Comparison of ENCODE assay signal across 23 cellular contexts in genomic region chr4:173859091-173859713, GRCh38.
DNase-seq lines count a peak whose midpoint lies in the region; ATAC-seq and TF ChIP-seq lines count a peak whose summit lies in the region.
"Had no signal": no experiment of that assay in that cellular context is flagged by ENCODE, and none has a peak within 500 bp of the region (broad histone marks: within the 10 kb centered on the region; RNA-seq: fewer than 3 reads in every experiment).

No MANE protein-coding gene starts in this region.

- H4K20me1 ChIP-seq in BLaER1 treated with 17β-estradiol and CSF1 and Interleukin-3, amounts not matched to agents 10 nM and 100 nM = no peaks in the 10 kb centered on the region
- H4K20me1 ChIP-seq in smooth muscle cell (ENCODE audit: low read depth) = no peaks in the 10 kb centered on the region

- WGBS in smooth muscle cell (ENCODE audit: low lambda C conversion rate) = 64% methylated on average over 6 of the region's 6 CpGs
- WGBS in aorta, 2 donors = 62 to 67% methylated on average over 6 of the region's 6 CpGs

- peaks cover 7 to 16% (median 11%) of the 10 kb centered on the region in 10 experiments; a peak in 19 of 20 replicates for H3K4me1 ChIP-seq in BLaER1 treated with 17β-estradiol and CSF1 and Interleukin-3, amounts not matched to agents 10 nM and 100 nM
- no peaks in the 10 kb centered on the region for H3K4me1 ChIP-seq in smooth muscle cell (ENCODE audit: low read depth)
- H3K4me1 ChIP-seq in aorta (ENCODE audit: control insufficient read depth in 1 of 2, insufficient read depth in 2 of 2, low read length in 2 of 2) = no peaks in the 10 kb centered on the region
- H3K4me1 ChIP-seq: HAP-1 had no signal

- H3K79me2 ChIP-seq in smooth muscle cell (ENCODE audit: low read depth) = no peaks in the 10 kb centered on the region

- no peak overlapping the region for H3K9ac ChIP-seq in BLaER1 treated with 17β-estradiol and CSF1 and Interleukin-3, amounts not matched to agents 10 nM and 100 nM
- H3K9ac ChIP-seq in smooth muscle cell (ENCODE audit: low read depth) = peak overlapping the region; percentile 42
- H3K9ac ChIP-seq: KMS-11 had no signal

- H3F3A ChIP-seq in smooth muscle cell (ENCODE audit: low read depth) = peaks cover 4% of the 10 kb centered on the region

- no peak for TF ChIP-seq CTCF in fibroblast of the aortic adventitia (IDR thresholded peaks at IDR 0.05; ENCODE audit: insufficient read depth, low read length)
- no peak for TF ChIP-seq CTCF in smooth muscle cell (IDR thresholded peaks at IDR 0.05; ENCODE audit: borderline replicate concordance, insufficient read depth, poor library complexity, severe bottlenecking)

- intact Hi-C loops in aorta (cut with DNase I) = no loop called here

- peak overlapping the region in 10 of 11 experiments; percentile 4 to 70 (median 40); a peak in 17 of 22 replicates for H3K4me2 ChIP-seq in BLaER1 treated with 17β-estradiol and CSF1 and Interleukin-3, amounts not matched to agents 10 nM and 100 nM
- H3K4me2 ChIP-seq in smooth muscle cell = peak overlapping the region; percentile 7
- H3K4me2 ChIP-seq: GM23338, KMS-11 had no signal

- ATAC-seq in aorta (ENCODE audit: low FRiP score) (no peak), HG02840 (IDR thresholded peaks at IDR 0.05; ENCODE audit: low FRiP score, unreplicated experiment) (no peak)
- ATAC-seq: GM12878, GM23338, Panc1, SK-N-SH treated with all-trans-retinoic acid at 6 μM for 48 hours had no signal

- H3K4me3 ChIP-seq in BLaER1 treated with 17β-estradiol and CSF1 and Interleukin-3, amounts not matched to agents 10 nM and 100 nM = no peak overlapping the region
- H3K4me3 ChIP-seq in fibroblast of the aortic adventitia (ENCODE audit: low read depth, low read length) = no peak overlapping the region
- no peak overlapping the region for H3K4me3 ChIP-seq in smooth muscle cell
- no peak overlapping the region for H3K4me3 ChIP-seq in aorta (ENCODE audit: low read length in 2 of 2)
- H3K4me3 ChIP-seq: GM12878, GM23338, HAP-1 had no signal

- no peak overlapping the region for H3K27ac ChIP-seq in BLaER1 treated with 17β-estradiol and CSF1 and Interleukin-3, amounts not matched to agents 10 nM and 100 nM
- H3K27ac ChIP-seq in smooth muscle cell (ENCODE audit: low read depth) (peak overlapping the region; percentile 60), aorta (ENCODE audit: low read depth in 1 of 2, low read length in 2 of 2) (no peak overlapping the region)
- H3K27ac ChIP-seq: KMS-11 had no signal

- peaks cover 0 to 9% (median 0%) of the 10 kb centered on the region in 11 experiments; a peak in 5 of 22 replicates for H3K9me3 ChIP-seq in BLaER1 treated with 17β-estradiol and CSF1 and Interleukin-3, amounts not matched to agents 10 nM and 100 nM (replicated peaks in 1 of 11)
- peaks cover under 1% of the 10 kb centered on the region for H3K9me3 ChIP-seq in smooth muscle cell (replicated peaks; ENCODE audit: low read depth)
- H3K9me3 ChIP-seq in aorta (ENCODE audit: control insufficient read depth, low read length) = peaks cover 4% of the 10 kb centered on the region
- H3K9me3 ChIP-seq: HAP-1 had no signal

- H3K36me3 ChIP-seq in BLaER1 treated with 17β-estradiol and CSF1 and Interleukin-3, amounts not matched to agents 10 nM and 100 nM = no peaks in the 10 kb centered on the region
- peaks cover 7% of the 10 kb centered on the region for H3K36me3 ChIP-seq in smooth muscle cell (ENCODE audit: low read depth)
- H3K36me3 ChIP-seq in aorta (ENCODE audit: control insufficient read depth in 1 of 2, insufficient read depth in 2 of 2, low read length in 1 of 2) = no peaks in the 10 kb centered on the region
- H3K36me3 ChIP-seq: HAP-1 had no signal

- peak overlapping the region; percentile 10 for H2AFZ ChIP-seq in smooth muscle cell (ENCODE audit: low read depth)
- H2AFZ ChIP-seq: GM23338 had no signal

- DNase-seq in NCI-H2227 treated with DMSO at 0.1 percent for 48 hours (lab: John Stamatoyannopoulos, UW) = peak; percentile 6
- DNase-seq in fibroblast of the aortic adventitia (ENCODE audit: low read depth) = peak; percentile 14
- DNase-seq in smooth muscle cell (lab: John Stamatoyannopoulos, UW; ENCODE audit: unreplicated experiment) = no peak
- no peak for DNase-seq in COR-L47 (lab: John Stamatoyannopoulos, UW)
- no peak for DNase-seq in aorta
- DNase-seq: C1 segment of cervical spinal cord; CD4-positive, alpha-beta memory T cell; DMS 273 treated with DMSO at 0.1 percent for 48 hours; DMS79; EL; GDM1; HFFc6; MM.1S; NCI-H2029; NCI-H69 had no signal

- no peaks in the 10 kb centered on the region for H3K27me3 ChIP-seq in BLaER1 treated with 17β-estradiol and CSF1 and Interleukin-3, amounts not matched to agents 10 nM and 100 nM
- H3K27me3 ChIP-seq in smooth muscle cell (ENCODE audit: low read depth) (no peaks in the 10 kb centered on the region), aorta (ENCODE audit: control insufficient read depth in 1 of 2, insufficient read depth in 2 of 2, low read length in 1 of 2) (no peaks in the 10 kb centered on the region)

Comparison
In these comparisons a context has a peak if more than half of its experiments do, and no peak if none do; other contexts are left out.
1. DNase-seq: peak in NCI-H2227 treated with DMSO at 0.1 percent for 48 hours (single experiment) and fibroblast of the aortic adventitia (single experiment); none in smooth muscle cell (single experiment), COR-L47 (single experiment) and aorta (0 of 2).